10 cellular contexts compared by ENCODE assay signal in the genomic region with DNA sequence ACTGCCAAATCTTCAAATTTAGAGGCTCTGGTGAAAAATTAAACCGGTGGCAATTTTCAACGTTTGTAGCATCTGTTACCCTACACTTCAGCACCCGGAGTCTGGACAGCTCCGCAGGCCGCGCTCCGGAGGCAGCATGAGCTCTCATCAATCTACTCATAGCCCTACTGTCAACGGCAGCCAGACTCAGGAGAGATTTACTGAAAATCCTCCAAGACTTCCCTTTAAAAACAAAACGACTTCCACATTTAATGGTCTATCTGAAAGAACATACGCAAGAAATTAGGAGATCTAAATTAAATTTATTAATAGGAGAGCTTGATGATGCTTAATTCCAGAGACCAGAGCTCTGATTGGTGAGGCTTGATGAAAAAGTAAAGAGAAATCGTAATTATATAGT. TPM values are rescaled to one million over a fixed set of nuclear protein-coding genes. Genes with fewer than 3 reads are reported as not detected.
A peak's percentile ranks its signal among the peaks of the same experiment; 100 is the strongest.
DNase-seq lines count a peak whose midpoint lies in the region; ATAC-seq and TF ChIP-seq lines count a peak whose summit lies in the region.
"Had no signal": no experiment of that assay in that cellular context is flagged by ENCODE, and none has a peak within 500 bp of the region (broad histone marks: within the 10 kb centered on the region; RNA-seq: fewer than 3 reads in every experiment).

No MANE protein-coding gene starts in this region.

- no peak overlapping the region for H3K4me3 ChIP-seq in HCT116 (replicated peaks in 1 of 2; ENCODE audit: low read depth in 1 of 2, low read length in 2 of 2)
- no peak overlapping the region for H3K4me3 ChIP-seq in brain microvascular endothelial cell (ENCODE audit: low read depth, low read length)
- no peak overlapping the region for H3K4me3 ChIP-seq in prostate gland

- in situ Hi-C loops in brain microvascular endothelial cell (cut with HindIII; ENCODE audit: low pct_ligation_motif_present, low sequenced_read_pairs), result no loop called here

- no peak for ATAC-seq in HCT116
- ATAC-seq in activated T-helper 17 cell treated with anti-CD3 and anti-CD28 coated beads, Interleukin-2, amount 50 U/mL, for 72 hours (replicated peaks), result no peak

- no TSS peak for BruUV-seq in HCT116 (replicated peaks; lab: Mats Ljungman, UMichigan)

- no peak overlapping the region for H3K27ac Mint-ChIP-seq in activated T-helper 17 cell treated with anti-CD3 and anti-CD28 coated beads, Interleukin-2, amount 50 U/mL, for 72 hours
- H3K27ac Mint-ChIP-seq: stimulated activated naive CD8-positive, alpha-beta T cell treated with anti-CD3 and anti-CD28 coated beads, Interleukin-15, Interleukin-2, amounts not matched to agents 100 ng/mL and 50 ng/mL, for 24 hours had no signal

- RAD21 ChIA-PET in HCT116 (lab: Charles Lee; ENCODE audit: low non-redundant PET in 1 of 2, low total read pairs in 2 of 2, uncharacterized antibody in 2 of 2, unreplicated experiment in 2 of 2), result no interaction called here

- H3K4me1 ChIP-seq in HCT116 (ENCODE audit: control insufficient read depth in 1 of 2, insufficient read depth in 2 of 2, low read length in 2 of 2) (no peaks in the 10 kb centered on the region), prostate gland (replicated peaks) (peaks cover 8% of the 10 kb centered on the region)

- POLR2A ChIA-PET in HCT116 (lab: Charles Lee), result no interaction called here

- H3K79me2 ChIP-seq in HCT116 (ENCODE audit: insufficient read depth, low read length), result no peaks in the 10 kb centered on the region

- no peak for TF ChIP-seq RAD21 in HCT116 (IDR thresholded peaks at IDR 0.05; ENCODE audit: low read depth)

- no peak for TF ChIP-seq CTCF in HCT116 (IDR thresholded peaks at IDR 0.05 in 2 of 3, conservative IDR thresholded peaks at IDR 0.05 in 1 of 3; ENCODE audit: borderline replicate concordance in 1 of 3, insufficient read depth in 1 of 3, low read depth in 2 of 3, low read length in 2 of 3)
- TF ChIP-seq CTCF in brain microvascular endothelial cell (IDR thresholded peaks at IDR 0.05; ENCODE audit: low read depth, low read length, missing control alignments), result no peak
- TF ChIP-seq CTCF in prostate gland (IDR thresholded peaks at IDR 0.05), result no peak

- no peaks in the 10 kb centered on the region for H3K36me3 ChIP-seq in HCT116 (ENCODE audit: control insufficient read depth in 1 of 2, insufficient read depth in 2 of 2, low read length in 2 of 2)
- no peaks in the 10 kb centered on the region for H3K36me3 ChIP-seq in brain microvascular endothelial cell (replicated peaks)
- no peaks in the 10 kb centered on the region for H3K36me3 ChIP-seq in prostate gland

- H3K9ac ChIP-seq in HCT116 (ENCODE audit: low read length), result no peak overlapping the region
- H3K9ac ChIP-seq: KMS-11 had no signal

- no peaks in the 10 kb centered on the region for H4K20me1 ChIP-seq in HCT116 (ENCODE audit: insufficient read depth)

- CTCF ChIA-PET in HCT116 (lab: Charles Lee), result interaction anchor here (2.2 kb wide), 1 partner anchor 58 kb away, joined by 9 read pairs; no protein-coding TSS in a partner anchor

- H3K4me3 Mint-ChIP-seq in activated T-helper 17 cell treated with anti-CD3 and anti-CD28 coated beads, Interleukin-2, amount 50 U/mL, for 72 hours, result no peak overlapping the region
- H3K4me3 Mint-ChIP-seq: stimulated activated naive CD8-positive, alpha-beta T cell treated with anti-CD3 and anti-CD28 coated beads, Interleukin-15, Interleukin-2, amounts not matched to agents 100 ng/mL and 50 ng/mL, for 24 hours had no signal

- TF ChIP-seq POLR2A in HCT116 (IDR thresholded peaks at IDR 0.05; ENCODE audit: borderline replicate concordance, extremely low read depth, insufficient read depth, insufficient read length), result no peak
- TF ChIP-seq POLR2A in prostate gland (IDR thresholded peaks at IDR 0.05), result no peak

- 5% methylated on average over 11 of the region's 11 CpGs for WGBS in prostate gland

- H3K4me2 ChIP-seq in HCT116 (ENCODE audit: low read length), result no peak overlapping the region
- H3K4me2 ChIP-seq: KMS-11 had no signal

- intact Hi-C loops in HCT116 (cut with micrococcal nuclease), result no loop called here
- intact Hi-C loops in prostate gland (cut with DNase I), result no loop called here

- H3K27me3 Mint-ChIP-seq in activated T-helper 17 cell treated with anti-CD3 and anti-CD28 coated beads, Interleukin-2, amount 50 U/mL, for 72 hours, result peaks cover 55% of the 10 kb centered on the region

- H3K4me1 Mint-ChIP-seq in activated T-helper 17 cell treated with anti-CD3 and anti-CD28 coated beads, Interleukin-2, amount 50 U/mL, for 72 hours, result peaks cover 1% of the 10 kb centered on the region

- H3K9me2 ChIP-seq in HCT116 (ENCODE audit: insufficient read depth), result no peaks in the 10 kb centered on the region

- peaks cover 4% of the 10 kb centered on the region for H3K9me3 Mint-ChIP-seq in activated T-helper 17 cell treated with anti-CD3 and anti-CD28 coated beads, Interleukin-2, amount 50 U/mL, for 72 hours
- H3K9me3 Mint-ChIP-seq: stimulated activated naive CD8-positive, alpha-beta T cell treated with anti-CD3 and anti-CD28 coated beads, Interleukin-15, Interleukin-2, amounts not matched to agents 100 ng/mL and 50 ng/mL, for 24 hours had no signal

- DNase-seq in HCT116 (ENCODE audit: low read depth, low spot score), result no peak
- DNase-seq in brain microvascular endothelial cell, result peak; percentile 51
- DNase-seq in midbrain (lab: John Stamatoyannopoulos, UW), result peak; percentile 17
- DNase-seq in prostate gland (ENCODE audit: low spot score), result no peak
- DNase-seq in GM19238 (ENCODE audit: insufficient read length, low spot score), result no peak
- no peak for DNase-seq in NCI-H187 treated with DMSO at 0.1 percent for 48 hours (lab: John Stamatoyannopoulos, UW)

- peaks cover 8% of the 10 kb centered on the region for H3K36me3 Mint-ChIP-seq in activated T-helper 17 cell treated with anti-CD3 and anti-CD28 coated beads, Interleukin-2, amount 50 U/mL, for 72 hours (ENCODE audit: low read depth)

- H2AFZ ChIP-seq in HCT116 (ENCODE audit: low read depth, low read length, poor library complexity, severe bottlenecking), result no peak overlapping the region

- H3K27ac ChIP-seq in HCT116 (ENCODE audit: low read depth, low read length) (no peak overlapping the region), brain microvascular endothelial cell (no peak overlapping the region), prostate gland (no peak overlapping the region)
- H3K27ac ChIP-seq: KMS-11 had no signal

- H3K27me3 ChIP-seq in HCT116 (ENCODE audit: insufficient read depth, low read length), result no peaks in the 10 kb centered on the region
- H3K27me3 ChIP-seq in brain microvascular endothelial cell (replicated peaks), result peaks cover 53% of the 10 kb centered on the region
- H3K27me3 ChIP-seq in prostate gland (replicated peaks; ENCODE audit: insufficient read depth), result peaks cover 42% of the 10 kb centered on the region

- H3K9me3 ChIP-seq in HCT116 (ENCODE audit: control insufficient read depth in 1 of 2, insufficient read depth in 1 of 2, low read depth in 1 of 2, low read length in 2 of 2) (no peaks in the 10 kb centered on the region), prostate gland (no peaks in the 10 kb centered on the region)

TF ChIP-seq in PFSK-1, 5 proteins besides CTCF, POLR2A, EP300 and RAD21:
- no peak for TF ChIP-seq TAF1 (IDR thresholded peaks at IDR 0.05; ENCODE audit: borderline replicate concordance, insufficient read depth, low read length)
- TF ChIP-seq, protein P1, sequence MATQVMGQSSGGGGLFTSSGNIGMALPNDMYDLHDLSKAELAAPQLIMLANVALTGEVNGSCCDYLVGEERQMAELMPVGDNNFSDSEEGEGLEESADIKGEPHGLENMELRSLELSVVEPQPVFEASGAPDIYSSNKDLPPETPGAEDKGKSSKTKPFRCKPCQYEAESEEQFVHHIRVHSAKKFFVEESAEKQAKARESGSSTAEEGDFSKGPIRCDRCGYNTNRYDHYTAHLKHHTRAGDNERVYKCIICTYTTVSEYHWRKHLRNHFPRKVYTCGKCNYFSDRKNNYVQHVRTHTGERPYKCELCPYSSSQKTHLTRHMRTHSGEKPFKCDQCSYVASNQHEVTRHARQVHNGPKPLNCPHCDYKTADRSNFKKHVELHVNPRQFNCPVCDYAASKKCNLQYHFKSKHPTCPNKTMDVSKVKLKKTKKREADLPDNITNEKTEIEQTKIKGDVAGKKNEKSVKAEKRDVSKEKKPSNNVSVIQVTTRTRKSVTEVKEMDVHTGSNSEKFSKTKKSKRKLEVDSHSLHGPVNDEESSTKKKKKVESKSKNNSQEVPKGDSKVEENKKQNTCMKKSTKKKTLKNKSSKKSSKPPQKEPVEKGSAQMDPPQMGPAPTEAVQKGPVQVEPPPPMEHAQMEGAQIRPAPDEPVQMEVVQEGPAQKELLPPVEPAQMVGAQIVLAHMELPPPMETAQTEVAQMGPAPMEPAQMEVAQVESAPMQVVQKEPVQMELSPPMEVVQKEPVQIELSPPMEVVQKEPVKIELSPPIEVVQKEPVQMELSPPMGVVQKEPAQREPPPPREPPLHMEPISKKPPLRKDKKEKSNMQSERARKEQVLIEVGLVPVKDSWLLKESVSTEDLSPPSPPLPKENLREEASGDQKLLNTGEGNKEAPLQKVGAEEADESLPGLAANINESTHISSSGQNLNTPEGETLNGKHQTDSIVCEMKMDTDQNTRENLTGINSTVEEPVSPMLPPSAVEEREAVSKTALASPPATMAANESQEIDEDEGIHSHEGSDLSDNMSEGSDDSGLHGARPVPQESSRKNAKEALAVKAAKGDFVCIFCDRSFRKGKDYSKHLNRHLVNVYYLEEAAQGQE (IDR thresholded peaks at IDR 0.05; ENCODE audit: insufficient read depth in 1 of 2, low read depth in 2 of 2, low read length in 2 of 2), result peak; percentile 93 to 98

RNA-seq across cellular contexts. Expression of gene ADCYAP1, which starts 1.0 kb away (rescaled TPM):
- not detected for total RNA-seq in HCT116 (2021; ENCODE audit: unreplicated experiment)
- not detected in 2 replicates for polyA plus RNA-seq in HCT116 (2012)
- not detected for polyA plus RNA-seq in PFSK-1 (2012; ENCODE audit: insufficient read length, low read depth)
- total RNA-seq in prostate gland, result 1 to 10 TPM; 2.2 to 2.7 TPM
- not detected for total RNA-seq in activated T-helper 17 cell treated with anti-CD3 and anti-CD28 coated beads, Interleukin-2, amount 50 U/mL, for 72 hours

Comparison
In these comparisons a context has a peak if more than half of its experiments do, and no peak if none do; other contexts are left out.
1. DNase-seq: peak in brain microvascular endothelial cell (single experiment) and midbrain (single experiment); none in HCT116 (single experiment), prostate gland (single experiment), GM19238 (single experiment) and NCI-H187 treated with DMSO at 0.1 percent for 48 hours (single experiment).